8 cellular contexts compared by ENCODE assay signal in genomic region chr2:96951125-96951654, GRCh38. TPM values are rescaled to one million over a fixed set of nuclear protein-coding genes. Genes with fewer than 3 reads are reported as not detected.
A peak's percentile ranks its signal among the peaks of the same experiment; 100 is the strongest.
DNase-seq lines count a peak whose midpoint lies in the region; ATAC-seq and TF ChIP-seq lines count a peak whose summit lies in the region.

No MANE protein-coding gene starts in this region.

- H3K4me1 ChIP-seq in suprapubic skin = peaks cover 49% of the 10 kb centered on the region

- no peaks in the 10 kb centered on the region for H3K36me3 ChIP-seq in suprapubic skin

- H3K4me3 ChIP-seq in foreskin fibroblast (ENCODE audit: low read depth in 1 of 2, low read length in 2 of 2) (no peak overlapping the region), suprapubic skin (no peak overlapping the region)

- no peaks in the 10 kb centered on the region for H3K27me3 ChIP-seq in suprapubic skin

- H3K27ac ChIP-seq in RWPE1 (no peak overlapping the region), suprapubic skin (no peak overlapping the region)

- DNase-seq in RWPE1 (ENCODE audit: low spot score) (peak; percentile 83), foreskin fibroblast (peak; percentile 21 to 73), nucleus accumbens (lab: John Stamatoyannopoulos, UW) (peak in 52 of 56 donors; percentile 23 to 88 (median 71)), suprapubic skin (ENCODE audit: low spot score in 2 of 2) (peak in 1 of 2 donors; percentile 87)
- peak; percentile 58 for DNase-seq in activated T-helper 9 cell treated with anti-CD3 and anti-CD28 coated beads, Interleukin-2, amount 50 U/mL, for 16 hours (ENCODE audit: low read depth)

- POLR2A ChIA-PET in RWPE1 (lab: Yijun Ruan, JAX; ENCODE audit: low non-redundant PET) = interaction anchor here (1.6 kb wide), 1 partner anchor 24 kb away, joined by 6 read pairs; no protein-coding TSS in a partner anchor

- H3K9me3 ChIP-seq in suprapubic skin = no peaks in the 10 kb centered on the region

- peak; percentile 93 for TF ChIP-seq CTCF in GM12872 (IDR thresholded peaks at IDR 0.05; ENCODE audit: insufficient read depth, low read depth, low read length)
- peak; percentile 87 for TF ChIP-seq CTCF in LNCAP (IDR thresholded peaks at IDR 0.05)
- TF ChIP-seq CTCF in RWPE1 (conservative IDR thresholded peaks at IDR 0.05; ENCODE audit: low read depth) = peak; percentile 96
- peak; percentile 86 for TF ChIP-seq CTCF in foreskin fibroblast (IDR thresholded peaks at IDR 0.05; ENCODE audit: low read depth, low read length)
- peak; percentile 89 to 91 for TF ChIP-seq CTCF in suprapubic skin (IDR thresholded peaks at IDR 0.05)

- ATAC-seq in GM21737 (IDR thresholded peaks at IDR 0.05; ENCODE audit: unreplicated experiment) = no peak

- TF ChIP-seq POLR2A in suprapubic skin (IDR thresholded peaks at IDR 0.05) = no peak

- no peak for TF ChIP-seq EP300 in suprapubic skin (IDR thresholded peaks at IDR 0.05)

- WGBS in suprapubic skin = 13% methylated on average over 3 of the region's 16 CpGs

- CTCF ChIA-PET in RWPE1 (lab: Yijun Ruan, JAX) = interaction anchor here (0.5 to 2.9 kb wide), 20 partner anchors 8 to 404 kb away, joined by 3 to 45 read pairs (median 4); partner anchors contain the start of genes ANKRD39 and SEMA4C

RNA-seq across cellular contexts. Expression of gene FAM178B, which starts 35.2 kb away (rescaled TPM):
- total RNA-seq in suprapubic skin = 1 to 10 TPM in 1 of 4 donors, under 1 TPM in 2, not detected in 1; 0.30 to 1.2 (median 0.72) TPM
